9 cellular contexts compared by ENCODE assay signal in genomic region chr11:66891849-66892660, GRCh38. TPM values are rescaled to one million over a fixed set of nuclear protein-coding genes. Genes with fewer than 3 reads are reported as not detected.
DNase-seq lines count a peak whose midpoint lies in the region; ATAC-seq and TF ChIP-seq lines count a peak whose summit lies in the region.
"Had no signal": no experiment of that assay in that cellular context is flagged by ENCODE, and none has a peak within 500 bp of the region (broad histone marks: within the 10 kb centered on the region; RNA-seq: fewer than 3 reads in every experiment).

No MANE protein-coding gene starts in this region.

- H3K9me3 Mint-ChIP-seq in activated T-cell treated with anti-CD3 and anti-CD28 coated beads, Interleukin-2, amount 50 U/mL, for 72 hours = peaks cover 0 to 2% of the 10 kb centered on the region in 2 donors

- peak overlapping the region; percentile 1 to 31 for H3K4me3 Mint-ChIP-seq in activated T-cell treated with anti-CD3 and anti-CD28 coated beads, Interleukin-2, amount 50 U/mL, for 72 hours
- H3K4me3 Mint-ChIP-seq: B cell had no signal

- ATAC-seq in HG02571 (IDR thresholded peaks at IDR 0.05; ENCODE audit: unreplicated experiment) = peak; percentile 93
- peak; percentile 100 for ATAC-seq in activated T-cell treated with anti-CD3 and anti-CD28 coated beads, Interleukin-2, amount 50 U/mL, for 72 hours (replicated peaks in 1 of 2)
- ATAC-seq in stimulated activated naive CD8-positive, alpha-beta T cell treated with anti-CD3 and anti-CD28 coated beads, Interleukin-15, Interleukin-2, amounts not matched to agents 100 U/mL and 50 U/mL, for 24 hours = peak; percentile 96

- DNase-seq in NCI-H2029 (lab: John Stamatoyannopoulos, UW) = peak; percentile 13
- DNase-seq in NCI-H2029 treated with DMSO at 0.1 percent for 48 hours (lab: John Stamatoyannopoulos, UW) = no peak
- peak; percentile 93 for DNase-seq in NB4 (ENCODE audit: low read depth)
- DNase-seq in activated T-cell treated with anti-CD3 and anti-CD28 coated beads, Interleukin-2, amount 50 U/mL, for 72 hours = peak; percentile 79 to 83
- peak; percentile 55 for DNase-seq in inferior parietal cortex (ENCODE audit: extremely low spot score)
- peak; percentile 58 for DNase-seq in stimulated activated naive CD8-positive, alpha-beta T cell treated with anti-CD3 and anti-CD28 coated beads, Interleukin-15, Interleukin-2, amounts not matched to agents 100 U/mL and 50 U/mL, for 24 hours
- no peak for DNase-seq in NCI-H748 (lab: John Stamatoyannopoulos, UW; ENCODE audit: unreplicated experiment)

- peaks cover 7% of the 10 kb centered on the region for H3K27me3 Mint-ChIP-seq in activated T-cell treated with anti-CD3 and anti-CD28 coated beads, Interleukin-2, amount 50 U/mL, for 72 hours (ENCODE audit: low read depth)

- H3K27ac Mint-ChIP-seq in activated T-cell treated with anti-CD3 and anti-CD28 coated beads, Interleukin-2, amount 50 U/mL, for 72 hours = no peak overlapping the region
- H3K27ac Mint-ChIP-seq: B cell had no signal

- TF ChIP-seq POLR2A in NB4 (IDR thresholded peaks at IDR 0.05; ENCODE audit: extremely low read depth, insufficient read length) = no peak

- peaks cover 20% of the 10 kb centered on the region for H3K4me1 Mint-ChIP-seq in activated T-cell treated with anti-CD3 and anti-CD28 coated beads, Interleukin-2, amount 50 U/mL, for 72 hours (ENCODE audit: low read depth)
- H3K4me1 Mint-ChIP-seq: B cell had no signal

- TF ChIP-seq CTCF in NB4 (IDR thresholded peaks at IDR 0.05; ENCODE audit: low read depth, low read length) = no peak

- H3K4me3 ChIP-seq in NB4 (ENCODE audit: low read depth, low read length) = no peak overlapping the region

- peaks cover 0 to 2% of the 10 kb centered on the region in 2 donors for H3K36me3 Mint-ChIP-seq in activated T-cell treated with anti-CD3 and anti-CD28 coated beads, Interleukin-2, amount 50 U/mL, for 72 hours (ENCODE audit: insufficient read depth in 2 of 2)

RNA-seq across cellular contexts. Expression of gene LRFN4, which starts 35.2 kb away (rescaled TPM):
- total RNA-seq in activated T-cell treated with anti-CD3 and anti-CD28 coated beads, Interleukin-2, amount 50 U/mL, for 72 hours = 10 to 100 TPM; 13.4 to 18.3 TPM

RNA-seq across cellular contexts. Expression of gene RCE1, which starts 48.8 kb away (rescaled TPM):
- total RNA-seq in activated T-cell treated with anti-CD3 and anti-CD28 coated beads, Interleukin-2, amount 50 U/mL, for 72 hours = 10 to 100 TPM; 27.2 to 29.6 TPM

Comparison
In these comparisons a context has a peak if more than half of its experiments do, and no peak if none do; other contexts are left out.
1. DNase-seq: peak in NCI-H2029 (single experiment), NB4 (single experiment), activated T-cell treated with anti-CD3 and anti-CD28 coated beads, Interleukin-2, amount 50 U/mL, for 72 hours (2 of 2), inferior parietal cortex (single experiment) and stimulated activated naive CD8-positive, alpha-beta T cell treated with anti-CD3 and anti-CD28 coated beads, Interleukin-15, Interleukin-2, amounts not matched to agents 100 U/mL and 50 U/mL, for 24 hours (single experiment); none in NCI-H2029 treated with DMSO at 0.1 percent for 48 hours (single experiment) and NCI-H748 (single experiment).
2. Peak in every context shown above with its lines, with median percentiles within 50 percentile points of each other: ATAC-seq.